Comparison of ENCODE assay signal across 29 cellular contexts in genomic region chr13:57137631-57138030, GRCh38. TPM values are rescaled to one million over a fixed set of nuclear protein-coding genes. Genes with fewer than 3 reads are reported as not detected.
"Had no signal": no experiment of that assay in that cellular context is flagged by ENCODE, and none has a peak within 500 bp of the region (broad histone marks: within the 10 kb centered on the region; RNA-seq: fewer than 3 reads in every experiment).

No MANE protein-coding gene starts in this region.

- H3K4me1 Mint-ChIP-seq: activated CD4-positive, alpha-beta T cell treated with anti-CD3 and anti-CD28 coated beads, Interleukin-2, amount 10 ng/mL, durations not matched to agents 7 days and 5 days; brain; T-cell had no signal

- H3K4me3 Mint-ChIP-seq: activated CD4-positive, alpha-beta memory T cell treated with anti-CD3 and anti-CD28 coated beads for 36 hours; activated CD4-positive, alpha-beta T cell treated with anti-CD3 and anti-CD28 coated beads, Interleukin-2, amount 10 ng/mL, durations not matched to agents 7 days and 5 days; activated naive CD4-positive, alpha-beta T cell treated with anti-CD3 and anti-CD28 coated beads for 36 hours; activated naive CD8-positive, alpha-beta T cell; activated T-cell treated with anti-CD3 and anti-CD28 coated beads, Interleukin-2, amount 50 U/mL, for 4 hours; T-cell had no signal

- H3K27ac ChIP-seq: cardiac muscle cell, SK-N-MC, VCaP had no signal

- H3K27me3 Mint-ChIP-seq: activated CD4-positive, alpha-beta memory T cell treated with anti-CD3 and anti-CD28 coated beads for 36 hours; activated CD4-positive, alpha-beta T cell treated with anti-CD3 and anti-CD28 coated beads, Interleukin-2, amount 10 ng/mL, durations not matched to agents 7 days and 5 days; activated naive CD8-positive, alpha-beta T cell; brain; T-cell had no signal

- H3K4me3 ChIP-seq: cardiac muscle cell, SK-N-MC had no signal

- H3K36me3 ChIP-seq: cardiac muscle cell had no signal

- H3K27me3 ChIP-seq: cardiac muscle cell had no signal

- H3K27ac Mint-ChIP-seq: activated CD4-positive, alpha-beta memory T cell treated with anti-CD3 and anti-CD28 coated beads for 36 hours; activated CD4-positive, alpha-beta T cell treated with anti-CD3 and anti-CD28 coated beads, Interleukin-2, amount 10 ng/mL, durations not matched to agents 7 days and 5 days; activated naive CD4-positive, alpha-beta T cell treated with anti-CD3 and anti-CD28 coated beads for 36 hours; activated naive CD8-positive, alpha-beta T cell; T-cell had no signal

- H3K9me3 Mint-ChIP-seq: activated T-cell treated with anti-CD3 and anti-CD28 coated beads, Interleukin-2, amount 50 U/mL, for 4 hours had no signal

- ATAC-seq: activated T-cell treated with anti-CD3 and anti-CD28 coated beads, Interleukin-2, amount 50 U/mL, for 4 hours; T-cell had no signal

- H3K36me3 Mint-ChIP-seq: activated CD4-positive, alpha-beta memory T cell treated with anti-CD3 and anti-CD28 coated beads for 36 hours; activated naive CD8-positive, alpha-beta T cell; brain; T-cell had no signal

- DNase-seq: activated CD4-positive, alpha-beta memory T cell treated with anti-CD3 and anti-CD28 coated beads for 36 hours; activated CD4-positive, alpha-beta T cell treated with anti-CD3 and anti-CD28 coated beads, Interleukin-2, amount 10 ng/mL, durations not matched to agents 7 days and 5 days; activated CD4-positive, CD25-positive, alpha-beta regulatory T cell; activated CD8-positive, alpha-beta memory T cell treated with anti-CD3 and anti-CD28 coated beads for 24 hours; activated gamma-delta T cell; activated naive CD4-positive, alpha-beta T cell treated with anti-CD3 and anti-CD28 coated beads for 36 hours; activated T-cell treated with anti-CD3 and anti-CD28 coated beads, Interleukin-2, amount 50 U/mL, for 4 hours; amygdala; Kasumi-1; KBM-7; NCI-H1092; NCI-H1417; NCI-H1930; NCI-H2171; NCI-H2227 treated with DMSO at 0.1 percent for 48 hours; NCI-H526; NCI-H82; SIG-M5; T-cell had no signal

RNA-seq across cellular contexts. Expression of gene PRR20A, which starts 3.1 kb away (rescaled TPM):
- total RNA-seq: activated CD4-positive, alpha-beta memory T cell treated with anti-CD3 and anti-CD28 coated beads for 36 hours; activated CD4-positive, alpha-beta T cell treated with anti-CD3 and anti-CD28 coated beads, Interleukin-2, amount 10 ng/mL, durations not matched to agents 7 days and 5 days; activated naive CD4-positive, alpha-beta T cell treated with anti-CD3 and anti-CD28 coated beads for 36 hours; activated T-cell treated with anti-CD3 and anti-CD28 coated beads, Interleukin-2, amount 50 U/mL, for 4 hours; astrocyte; cardiac muscle cell; NCI-H460; OCI-LY7; RPMI7951; T-cell; T-helper 2 cell treated with Interferon-gamma antibody and Interleukin-4, amounts not matched to agents 100 ng/mL and 5 ng/mL, for 36 hours had no signal
- polyA plus RNA-seq: cardiac muscle cell had no signal

RNA-seq across cellular contexts. Expression of gene PRR20B, which starts 9.7 kb away (rescaled TPM):
- total RNA-seq: activated CD4-positive, alpha-beta memory T cell treated with anti-CD3 and anti-CD28 coated beads for 36 hours; activated CD4-positive, alpha-beta T cell treated with anti-CD3 and anti-CD28 coated beads, Interleukin-2, amount 10 ng/mL, durations not matched to agents 7 days and 5 days; activated naive CD4-positive, alpha-beta T cell treated with anti-CD3 and anti-CD28 coated beads for 36 hours; activated T-cell treated with anti-CD3 and anti-CD28 coated beads, Interleukin-2, amount 50 U/mL, for 4 hours; astrocyte; cardiac muscle cell; NCI-H460; OCI-LY7; RPMI7951; T-cell; T-helper 2 cell treated with Interferon-gamma antibody and Interleukin-4, amounts not matched to agents 100 ng/mL and 5 ng/mL, for 36 hours had no signal
- polyA plus RNA-seq: cardiac muscle cell had no signal

RNA-seq across cellular contexts. Expression of gene PRR20C, which starts 16.2 kb away (rescaled TPM):
- total RNA-seq: activated CD4-positive, alpha-beta memory T cell treated with anti-CD3 and anti-CD28 coated beads for 36 hours; activated CD4-positive, alpha-beta T cell treated with anti-CD3 and anti-CD28 coated beads, Interleukin-2, amount 10 ng/mL, durations not matched to agents 7 days and 5 days; activated naive CD4-positive, alpha-beta T cell treated with anti-CD3 and anti-CD28 coated beads for 36 hours; activated T-cell treated with anti-CD3 and anti-CD28 coated beads, Interleukin-2, amount 50 U/mL, for 4 hours; astrocyte; cardiac muscle cell; NCI-H460; OCI-LY7; RPMI7951; T-cell; T-helper 2 cell treated with Interferon-gamma antibody and Interleukin-4, amounts not matched to agents 100 ng/mL and 5 ng/mL, for 36 hours had no signal
- polyA plus RNA-seq: cardiac muscle cell had no signal

RNA-seq across cellular contexts. Expression of gene PRR20D, which starts 22.8 kb away (rescaled TPM):
- total RNA-seq: activated CD4-positive, alpha-beta memory T cell treated with anti-CD3 and anti-CD28 coated beads for 36 hours; activated CD4-positive, alpha-beta T cell treated with anti-CD3 and anti-CD28 coated beads, Interleukin-2, amount 10 ng/mL, durations not matched to agents 7 days and 5 days; activated naive CD4-positive, alpha-beta T cell treated with anti-CD3 and anti-CD28 coated beads for 36 hours; activated T-cell treated with anti-CD3 and anti-CD28 coated beads, Interleukin-2, amount 50 U/mL, for 4 hours; astrocyte; cardiac muscle cell; NCI-H460; OCI-LY7; RPMI7951; T-cell; T-helper 2 cell treated with Interferon-gamma antibody and Interleukin-4, amounts not matched to agents 100 ng/mL and 5 ng/mL, for 36 hours had no signal
- polyA plus RNA-seq: cardiac muscle cell had no signal

RNA-seq across cellular contexts. Expression of gene PRR20E, which starts 29.4 kb away (rescaled TPM):
- total RNA-seq: activated CD4-positive, alpha-beta memory T cell treated with anti-CD3 and anti-CD28 coated beads for 36 hours; activated CD4-positive, alpha-beta T cell treated with anti-CD3 and anti-CD28 coated beads, Interleukin-2, amount 10 ng/mL, durations not matched to agents 7 days and 5 days; activated naive CD4-positive, alpha-beta T cell treated with anti-CD3 and anti-CD28 coated beads for 36 hours; activated T-cell treated with anti-CD3 and anti-CD28 coated beads, Interleukin-2, amount 50 U/mL, for 4 hours; astrocyte; cardiac muscle cell; NCI-H460; OCI-LY7; RPMI7951; T-cell; T-helper 2 cell treated with Interferon-gamma antibody and Interleukin-4, amounts not matched to agents 100 ng/mL and 5 ng/mL, for 36 hours had no signal
- polyA plus RNA-seq: cardiac muscle cell had no signal
